In the genomic region with DNA sequence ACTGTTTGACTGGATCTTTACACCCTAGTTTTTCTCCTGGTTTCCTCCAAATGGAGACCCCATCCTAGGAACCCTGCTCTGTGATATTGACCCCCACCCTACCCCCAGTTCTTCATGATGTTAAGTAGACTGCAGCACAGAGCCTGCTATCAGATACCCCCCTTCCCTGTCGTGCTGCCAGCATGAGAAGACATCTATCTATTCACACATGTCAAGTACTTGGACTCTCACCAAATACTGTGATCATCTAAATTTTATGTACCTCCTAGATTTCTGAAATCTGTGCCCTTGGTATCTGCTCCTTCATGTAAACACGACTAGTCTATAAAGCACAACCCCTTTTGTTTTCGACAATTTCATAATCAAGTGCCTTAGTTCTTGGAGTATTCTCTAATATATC, we compare ENCODE assay signal across 2 cellular contexts.
TF ChIP-seq lines count a peak whose summit lies in the region.

No MANE protein-coding gene starts in this region.

TF ChIP-seq in liver, 16 proteins besides CTCF, POLR2A, EP300 and RAD21:
- no peak for TF ChIP-seq YY1 (IDR thresholded peaks at IDR 0.05)
- no peak for TF ChIP-seq SP1 (IDR thresholded peaks at IDR 0.05)
- TF ChIP-seq GABPA (IDR thresholded peaks at IDR 0.05 in 1 of 2, conservative IDR thresholded peaks at IDR 0.05 in 1 of 2) = no peak
- TF ChIP-seq HNF4A (conservative IDR thresholded peaks at IDR 0.05) = no peak
- no peak for TF ChIP-seq TAF1 (conservative IDR thresholded peaks at IDR 0.05)
- TF ChIP-seq NR2F2 (IDR thresholded peaks at IDR 0.05) = no peak
- no peak for TF ChIP-seq HNF4G (IDR thresholded peaks at IDR 0.05)
- TF ChIP-seq, protein P1, sequence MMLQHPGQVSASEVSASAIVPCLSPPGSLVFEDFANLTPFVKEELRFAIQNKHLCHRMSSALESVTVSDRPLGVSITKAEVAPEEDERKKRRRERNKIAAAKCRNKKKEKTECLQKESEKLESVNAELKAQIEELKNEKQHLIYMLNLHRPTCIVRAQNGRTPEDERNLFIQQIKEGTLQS (IDR thresholded peaks at IDR 0.05) = no peak
- TF ChIP-seq, protein P2, sequence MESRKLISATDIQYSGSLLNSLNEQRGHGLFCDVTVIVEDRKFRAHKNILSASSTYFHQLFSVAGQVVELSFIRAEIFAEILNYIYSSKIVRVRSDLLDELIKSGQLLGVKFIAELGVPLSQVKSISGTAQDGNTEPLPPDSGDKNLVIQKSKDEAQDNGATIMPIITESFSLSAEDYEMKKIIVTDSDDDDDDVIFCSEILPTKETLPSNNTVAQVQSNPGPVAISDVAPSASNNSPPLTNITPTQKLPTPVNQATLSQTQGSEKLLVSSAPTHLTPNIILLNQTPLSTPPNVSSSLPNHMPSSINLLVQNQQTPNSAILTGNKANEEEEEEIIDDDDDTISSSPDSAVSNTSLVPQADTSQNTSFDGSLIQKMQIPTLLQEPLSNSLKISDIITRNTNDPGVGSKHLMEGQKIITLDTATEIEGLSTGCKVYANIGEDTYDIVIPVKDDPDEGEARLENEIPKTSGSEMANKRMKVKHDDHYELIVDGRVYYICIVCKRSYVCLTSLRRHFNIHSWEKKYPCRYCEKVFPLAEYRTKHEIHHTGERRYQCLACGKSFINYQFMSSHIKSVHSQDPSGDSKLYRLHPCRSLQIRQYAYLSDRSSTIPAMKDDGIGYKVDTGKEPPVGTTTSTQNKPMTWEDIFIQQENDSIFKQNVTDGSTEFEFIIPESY (IDR thresholded peaks at IDR 0.05) = no peak
- no peak for TF ChIP-seq EGR1 (IDR thresholded peaks at IDR 0.05; ENCODE audit: low read depth in 2 of 2)
- TF ChIP-seq FOXA1 (IDR thresholded peaks at IDR 0.05) = no peak
- TF ChIP-seq REST (IDR thresholded peaks at IDR 0.05) = no peak
- TF ChIP-seq, protein P3, sequence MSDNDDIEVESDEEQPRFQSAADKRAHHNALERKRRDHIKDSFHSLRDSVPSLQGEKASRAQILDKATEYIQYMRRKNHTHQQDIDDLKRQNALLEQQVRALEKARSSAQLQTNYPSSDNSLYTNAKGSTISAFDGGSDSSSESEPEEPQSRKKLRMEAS (IDR thresholded peaks at IDR 0.05) = no peak
- TF ChIP-seq FOXA2 (IDR thresholded peaks at IDR 0.05) = no peak
- no peak for TF ChIP-seq JUND (IDR thresholded peaks at IDR 0.05)
- no peak for TF ChIP-seq RXRA (IDR thresholded peaks at IDR 0.05)

TF ChIP-seq in HepG2, 621 proteins besides CTCF, POLR2A, EP300 and RAD21:
- TF ChIP-seq IKZF1 (IDR thresholded peaks at IDR 0.05) (no peak), KDM3A (CRISPR knock-in tag; IDR thresholded peaks at IDR 0.05; ENCODE audit: low read depth) (no peak), KDM5A (IDR thresholded peaks at IDR 0.05; ENCODE audit: borderline replicate concordance, low read length) (no peak), KAT8 (CRISPR knock-in tag; IDR thresholded peaks at IDR 0.05) (no peak), ZNF713 (CRISPR knock-in tag; IDR thresholded peaks at IDR 0.05) (no peak), FOXJ3 (CRISPR knock-in tag; IDR thresholded peaks at IDR 0.05; ENCODE audit: borderline replicate concordance) (no peak), MYNN (CRISPR knock-in tag; IDR thresholded peaks at IDR 0.05; ENCODE audit: low read depth) (no peak), ZNF407 (CRISPR knock-in tag; IDR thresholded peaks at IDR 0.05; ENCODE audit: not compliant biosample characterization) (no peak), SP1 (IDR thresholded peaks at IDR 0.05) (no peak), SP1 (CRISPR knock-in tag; IDR thresholded peaks at IDR 0.05) (no peak), ZNF329 (CRISPR knock-in tag; IDR thresholded peaks at IDR 0.05; ENCODE audit: low read depth) (no peak), ZNF703 (CRISPR knock-in tag; IDR thresholded peaks at IDR 0.05; ENCODE audit: borderline replicate concordance) (no peak), ZSCAN22 (CRISPR knock-in tag; IDR thresholded peaks at IDR 0.05) (no peak), RFXAP (CRISPR knock-in tag; IDR thresholded peaks at IDR 0.05; ENCODE audit: borderline replicate concordance) (no peak), ZBTB3 (CRISPR knock-in tag; IDR thresholded peaks at IDR 0.05; ENCODE audit: borderline replicate concordance, low read depth) (no peak), RFX3 (CRISPR knock-in tag; IDR thresholded peaks at IDR 0.05) (no peak), MTF1 (CRISPR knock-in tag; IDR thresholded peaks at IDR 0.05) (no peak)
- TF ChIP-seq, protein P4, sequence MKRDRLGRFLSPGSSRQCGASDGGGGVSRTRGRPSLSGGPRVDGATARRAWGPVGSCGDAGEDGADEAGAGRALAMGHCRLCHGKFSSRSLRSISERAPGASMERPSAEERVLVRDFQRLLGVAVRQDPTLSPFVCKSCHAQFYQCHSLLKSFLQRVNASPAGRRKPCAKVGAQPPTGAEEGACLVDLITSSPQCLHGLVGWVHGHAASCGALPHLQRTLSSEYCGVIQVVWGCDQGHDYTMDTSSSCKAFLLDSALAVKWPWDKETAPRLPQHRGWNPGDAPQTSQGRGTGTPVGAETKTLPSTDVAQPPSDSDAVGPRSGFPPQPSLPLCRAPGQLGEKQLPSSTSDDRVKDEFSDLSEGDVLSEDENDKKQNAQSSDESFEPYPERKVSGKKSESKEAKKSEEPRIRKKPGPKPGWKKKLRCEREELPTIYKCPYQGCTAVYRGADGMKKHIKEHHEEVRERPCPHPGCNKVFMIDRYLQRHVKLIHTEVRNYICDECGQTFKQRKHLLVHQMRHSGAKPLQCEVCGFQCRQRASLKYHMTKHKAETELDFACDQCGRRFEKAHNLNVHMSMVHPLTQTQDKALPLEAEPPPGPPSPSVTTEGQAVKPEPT (CRISPR knock-in tag; IDR thresholded peaks at IDR 0.05; ENCODE audit: low read depth) = no peak
